In genomic region chr1:3912809-3913685, GRCh38 we compare ENCODE assay signal across 19 cellular contexts. TPM values are rescaled to one million over a fixed set of nuclear protein-coding genes. Genes with fewer than 3 reads are reported as not detected.
DNase-seq lines count a peak whose midpoint lies in the region; ATAC-seq and TF ChIP-seq lines count a peak whose summit lies in the region.
"Had no signal": no experiment of that assay in that cellular context is flagged by ENCODE, and none has a peak within 500 bp of the region (broad histone marks: within the 10 kb centered on the region; RNA-seq: fewer than 3 reads in every experiment).

No MANE protein-coding gene starts in this region.

- H3K36me3 Mint-ChIP-seq in endodermal cell (ENCODE audit: low read depth) (no peaks in the 10 kb centered on the region), T-cell (no peaks in the 10 kb centered on the region)
- H3K36me3 Mint-ChIP-seq: CD14-positive monocyte had no signal

- H3K27ac ChIP-seq in HEK293 (ENCODE audit: extremely low read depth, low read depth, low read length): no peak overlapping the region
- no peak overlapping the region for H3K27ac ChIP-seq in endodermal cell (ENCODE audit: low read depth, low read length)
- H3K27ac ChIP-seq in osteoblast (ENCODE audit: low read depth, low read length): no peak overlapping the region
- H3K27ac ChIP-seq: SK-N-MC had no signal

- H3K4me3 ChIP-seq in HEK293 (ENCODE audit: low read depth, low read length) (no peak overlapping the region), endodermal cell (ENCODE audit: low read length) (no peak overlapping the region), osteoblast (ENCODE audit: insufficient read depth, low read length) (no peak overlapping the region)
- H3K4me3 ChIP-seq: MG63, SK-N-MC had no signal

- peaks cover 7% of the 10 kb centered on the region for H3K4me1 Mint-ChIP-seq in endodermal cell
- H3K4me1 Mint-ChIP-seq in T-cell: peaks cover 0 to 7% (median 5%) of the 10 kb centered on the region in 3 donors

- no peak overlapping the region for H3K4me3 Mint-ChIP-seq in endodermal cell
- H3K4me3 Mint-ChIP-seq in T-cell: no peak overlapping the region
- H3K4me3 Mint-ChIP-seq: CD14-positive monocyte had no signal

- TF ChIP-seq CTCF in HEK293 (tag by site-specific recombination; IDR thresholded peaks at IDR 0.05): no peak
- peak; percentile 45 for TF ChIP-seq CTCF in endodermal cell (conservative IDR thresholded peaks at IDR 0.05)
- no peak for TF ChIP-seq CTCF in osteoblast (IDR thresholded peaks at IDR 0.05; ENCODE audit: extremely low read depth, low read depth, low read length)

- H3K27me3 ChIP-seq in endodermal cell (ENCODE audit: control insufficient read depth, insufficient read depth, low read length, poor library complexity, severe bottlenecking): no peaks in the 10 kb centered on the region
- H3K27me3 ChIP-seq in osteoblast (ENCODE audit: insufficient read depth, low read length): no peaks in the 10 kb centered on the region
- H3K27me3 ChIP-seq: MG63 had no signal

- peak; percentile 20 for DNase-seq in activated CD4-positive, CD25-positive, alpha-beta regulatory T cell treated with anti-CD3 and anti-CD28 coated beads, Interleukin-2, amount 50 U/mL, for 72 hours
- no peak for DNase-seq in activated CD4-positive, CD25-positive, alpha-beta regulatory T cell (lab: John Stamatoyannopoulos, UW)
- peak; percentile 61 for DNase-seq in endodermal cell
- DNase-seq in osteoblast (ENCODE audit: insufficient read length, low spot score, missing footprints): peak; percentile 70
- no peak for DNase-seq in T-cell
- DNase-seq in NCI-H82 (lab: John Stamatoyannopoulos, UW): no peak
- no peak for DNase-seq in KBM-7
- DNase-seq: Calu3, DMS79 treated with DMSO at 0.1 percent for 48 hours, GDM1, MG63, NCI-H1092 treated with DMSO at 0.1 percent for 48 hours, NCI-H1694 treated with DMSO at 0.1 percent for 48 hours, NCI-H446 treated with DMSO at 0.1 percent for 48 hours, NCI-H774, OCI-M1 had no signal

- in situ Hi-C loops in KBM-7 (cut with MboI; ENCODE audit: low pct_unique_long_range_greater_than_20kb, low sequenced_read_pairs): no loop called here

- H3K9me3 ChIP-seq in HEK293 (ENCODE audit: control insufficient read depth, insufficient read depth, low read depth, low read length) (no peaks in the 10 kb centered on the region), endodermal cell (ENCODE audit: control insufficient read depth, low read length) (no peaks in the 10 kb centered on the region), osteoblast (ENCODE audit: low read depth, low read length) (no peaks in the 10 kb centered on the region)
- H3K9me3 ChIP-seq: MG63 had no signal

- no peak overlapping the region for H2AFZ ChIP-seq in osteoblast (ENCODE audit: low read length)

- WGBS in endodermal cell (ENCODE audit: insufficient coverage in 1 of 2, insufficient read length in 1 of 2), 2 experiments: 92 to 93% methylated on average over 15 to 23 of the region's 23 CpGs

- H3K27me3 Mint-ChIP-seq in endodermal cell (ENCODE audit: insufficient read depth) (no peaks in the 10 kb centered on the region), T-cell (peaks cover 0 to 7% of the 10 kb centered on the region in 2 donors)

- POLR2A ChIA-PET in HEK293 (lab: Yijun Ruan, JAX) (interaction anchor here (0.7 kb wide), 1 partner anchor 411 kb away, joined by 7 read pairs; no protein-coding TSS in a partner anchor), T-cell (lab: Charles Lee) (interaction anchor here in 1 of 2 donors (0.7 kb wide), 1 partner anchor 565 kb away, joined by 4 read pairs; no protein-coding TSS in a partner anchor)

- H3K9me3 Mint-ChIP-seq in endodermal cell (no peaks in the 10 kb centered on the region), T-cell (no peaks in the 10 kb centered on the region)

- H3K27ac Mint-ChIP-seq in endodermal cell: no peak overlapping the region
- no peak overlapping the region for H3K27ac Mint-ChIP-seq in T-cell
- H3K27ac Mint-ChIP-seq: CD14-positive monocyte had no signal

- no peak overlapping the region for H3K9ac ChIP-seq in endodermal cell (ENCODE audit: extremely low read depth, low read length, poor library complexity, severe bottlenecking)

- no peaks in the 10 kb centered on the region for H4K20me1 ChIP-seq in osteoblast (ENCODE audit: insufficient read depth, low read length)

- H3K36me3 ChIP-seq in HEK293 (ENCODE audit: control insufficient read depth in 2 of 2, insufficient read depth in 1 of 2, low read length in 2 of 2) (no peaks in the 10 kb centered on the region), endodermal cell (ENCODE audit: control insufficient read depth, insufficient read depth, low read length) (no peaks in the 10 kb centered on the region), osteoblast (ENCODE audit: insufficient read depth, low read length) (no peaks in the 10 kb centered on the region)
- H3K36me3 ChIP-seq: MG63 had no signal

- H3K4me2 ChIP-seq in osteoblast (ENCODE audit: insufficient read depth, low read length): no peak overlapping the region

- H3K79me2 ChIP-seq in osteoblast (ENCODE audit: insufficient read depth, low read length): no peaks in the 10 kb centered on the region

- CTCF ChIA-PET in HEK293 (lab: Yijun Ruan, JAX): interaction anchor here (0.7 kb wide), 1 partner anchor 530 kb away, joined by 3 read pairs; no protein-coding TSS in a partner anchor
- CTCF ChIA-PET in T-cell (lab: Charles Lee): interaction anchor here in 1 of 2 donors (0.7 kb wide), 1 partner anchor 135 kb away, joined by 7 read pairs; no protein-coding TSS in a partner anchor

- ATAC-seq in T-cell (replicated peaks in 1 of 4): no peak

- H3K4me1 ChIP-seq in HEK293 (ENCODE audit: control insufficient read depth, insufficient read depth, low read length) (no peaks in the 10 kb centered on the region), endodermal cell (ENCODE audit: control insufficient read depth, insufficient read depth, low read length) (no peaks in the 10 kb centered on the region), osteoblast (ENCODE audit: insufficient read depth, low read length) (no peaks in the 10 kb centered on the region)

TF ChIP-seq in HEK293, 187 proteins besides CTCF, POLR2A, EP300 and RAD21:
- TF ChIP-seq ZNF596 (tag by site-specific recombination; IDR thresholded peaks at IDR 0.05) (no peak), BCL11A (tag by site-specific recombination; IDR thresholded peaks at IDR 0.05; ENCODE audit: low read depth) (0 out of 2 replicates have a peak, but pooled peaks have one; percentile 39)

RNA-seq across cellular contexts. Expression of gene C1orf174, which starts 13.0 kb away (rescaled TPM):
- total RNA-seq in endodermal cell (10 to 100 TPM; 28.4 to 38.4 TPM), osteoblast (27.1 and 29.3 TPM in 2 replicates), T-cell (10 to 100 TPM; 15.7 to 34.7 (median 33.4) TPM)
- 44.2 TPM for polyA plus RNA-seq in endodermal cell (2013, experiment 1 of 2)
- 42.5 TPM for polyA plus RNA-seq in endodermal cell (2013, experiment 2 of 2)

RNA-seq across cellular contexts. Expression of gene DFFB, which starts 55.8 kb away (rescaled TPM):
- total RNA-seq in endodermal cell (1 to 10 TPM; 7.2 to 7.6 TPM), osteoblast (5.1 and 8.3 TPM in 2 replicates), T-cell (10 to 100 TPM; 14.9 to 24.1 (median 18.5) TPM)
- 6.5 TPM for polyA plus RNA-seq in endodermal cell (2013, experiment 1 of 2)
- 6.5 TPM for polyA plus RNA-seq in endodermal cell (2013, experiment 2 of 2)

RNA-seq across cellular contexts. Expression of gene CEP104, which starts 56.0 kb away (rescaled TPM):
- total RNA-seq in endodermal cell (10 to 100 TPM; 34.2 to 47.5 TPM), osteoblast (21.5 and 21.7 TPM in 2 replicates), T-cell (10 to 100 TPM; 39.9 to 64.7 (median 58.5) TPM)
- 24.2 TPM for polyA plus RNA-seq in endodermal cell (2013, experiment 1 of 2)
- polyA plus RNA-seq in endodermal cell (2013, experiment 2 of 2): 18.7 TPM

Comparison
In these comparisons a context has a peak if more than half of its experiments do, and no peak if none do; other contexts are left out.
1. DNase-seq: peak in activated CD4-positive, CD25-positive, alpha-beta regulatory T cell treated with anti-CD3 and anti-CD28 coated beads, Interleukin-2, amount 50 U/mL, for 72 hours (single experiment), endodermal cell (single experiment) and osteoblast (single experiment); none in activated CD4-positive, CD25-positive, alpha-beta regulatory T cell (0 of 4), T-cell (0 of 34), NCI-H82 (single experiment) and KBM-7 (single experiment).